5 cellular contexts compared by ENCODE assay signal in genomic region chr9:104605527-104605926, GRCh38. TPM values are rescaled to one million over a fixed set of nuclear protein-coding genes. Genes with fewer than 3 reads are reported as not detected.
"Had no signal": no experiment of that assay in that cellular context is flagged by ENCODE, and none has a peak within 500 bp of the region (broad histone marks: within the 10 kb centered on the region; RNA-seq: fewer than 3 reads in every experiment).

Gene OR13C2 (minus strand): TSS chr9:104605627. CDS start chr9:104605627, 0 bp downstream.

RNA-seq across cellular contexts. Expression of gene OR13C2, which starts in this region (rescaled TPM):
- total RNA-seq: HepG2, HT-29, HT1080, IMR-90, K562 had no signal
